In the genomic region with DNA sequence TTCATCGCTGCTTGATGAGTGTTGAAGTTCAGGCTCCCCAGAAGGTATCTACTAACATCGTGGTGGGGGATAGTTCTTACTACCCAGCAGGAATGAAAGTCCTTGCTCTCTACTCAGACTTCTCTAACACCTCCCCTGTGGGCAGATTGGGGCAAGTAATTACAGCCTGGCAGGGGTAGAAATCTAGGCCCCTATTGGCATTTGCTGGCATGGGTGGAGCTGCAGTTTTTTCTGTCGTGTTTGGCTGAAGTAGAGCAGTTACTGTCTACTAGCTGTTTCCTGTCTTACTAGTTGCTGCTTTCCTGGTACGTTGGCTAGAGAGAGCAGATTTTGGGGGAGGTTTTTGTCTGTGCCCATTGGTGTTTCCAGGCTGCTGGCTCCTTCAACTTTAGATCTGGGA, we compare ENCODE assay signal across 21 cellular contexts.
"Had no signal": no experiment of that assay in that cellular context is flagged by ENCODE, and none has a peak within 500 bp of the region (broad histone marks: within the 10 kb centered on the region; RNA-seq: fewer than 3 reads in every experiment).

No MANE protein-coding gene starts in this region.

- H3K4me3 Mint-ChIP-seq: activated B cell treated with CpG ODN at 0.5 μM for 24 hours; T-helper 1 cell treated with Interleukin-12 subunit alpha and Interleukin-12 subunit beta and Interleukin-4 antibody, amounts not matched to agents 30 μg/mL and 1 μg/mL, for 36 hours; type B pancreatic cell had no signal

- ATAC-seq: heart left ventricle, left cardiac atrium had no signal

- H3K27me3 Mint-ChIP-seq: activated B cell treated with CpG ODN at 0.5 μM for 24 hours, type B pancreatic cell had no signal

- DNase-seq: activated B cell treated with CpG ODN at 0.5 μM for 24 hours; activated CD4-positive, alpha-beta T cell treated with anti-CD3 and anti-CD28 coated beads for 4 hours; activated naive CD4-positive, alpha-beta T cell treated with Interleukin-2 at 50 U/mL for 16 hours; activated T-cell treated with anti-CD3 and anti-CD28 coated beads, Interleukin-2, amount 50 U/mL, for 1 hour; amygdala; colonic mucosa; dorsolateral prefrontal cortex; esophagus squamous epithelium; heart left ventricle; islet precursor cell; left cardiac atrium; posterior cingulate gyrus; retina; sigmoid colon; stimulated activated CD4-positive, alpha-beta T cell treated with anti-CD3 and anti-CD28 coated beads, Interleukin-4, amount 100 ng/mL, for 1 hour; stimulated activated naive CD4-positive, alpha-beta T cell; T1000; testis had no signal

- H3K27ac Mint-ChIP-seq: activated B cell treated with CpG ODN at 0.5 μM for 24 hours; activated T-helper 2 cell treated with anti-CD3 and anti-CD28 coated beads, Interferon-gamma antibody, Interleukin-2, Interleukin-4, amounts not matched to agents 10 μg/mL and 5 μg/mL and 100 μg/mL, durations not matched to agents 14 hours and 24 hours and 36 hours; T-helper 1 cell treated with Interleukin-12 subunit alpha and Interleukin-12 subunit beta and Interleukin-4 antibody, amounts not matched to agents 30 μg/mL and 1 μg/mL, for 36 hours; type B pancreatic cell had no signal

- H3K9me3 Mint-ChIP-seq: activated B cell treated with CpG ODN at 0.5 μM for 24 hours; activated T-helper 2 cell treated with anti-CD3 and anti-CD28 coated beads, Interferon-gamma antibody, Interleukin-2, Interleukin-4, amounts not matched to agents 10 μg/mL and 5 μg/mL and 100 μg/mL, durations not matched to agents 14 hours and 24 hours and 36 hours; T-helper 1 cell treated with Interleukin-12 subunit alpha and Interleukin-12 subunit beta and Interleukin-4 antibody, amounts not matched to agents 30 μg/mL and 1 μg/mL, for 36 hours; type B pancreatic cell had no signal
